8 cellular contexts compared by ENCODE assay signal in the genomic region with DNA sequence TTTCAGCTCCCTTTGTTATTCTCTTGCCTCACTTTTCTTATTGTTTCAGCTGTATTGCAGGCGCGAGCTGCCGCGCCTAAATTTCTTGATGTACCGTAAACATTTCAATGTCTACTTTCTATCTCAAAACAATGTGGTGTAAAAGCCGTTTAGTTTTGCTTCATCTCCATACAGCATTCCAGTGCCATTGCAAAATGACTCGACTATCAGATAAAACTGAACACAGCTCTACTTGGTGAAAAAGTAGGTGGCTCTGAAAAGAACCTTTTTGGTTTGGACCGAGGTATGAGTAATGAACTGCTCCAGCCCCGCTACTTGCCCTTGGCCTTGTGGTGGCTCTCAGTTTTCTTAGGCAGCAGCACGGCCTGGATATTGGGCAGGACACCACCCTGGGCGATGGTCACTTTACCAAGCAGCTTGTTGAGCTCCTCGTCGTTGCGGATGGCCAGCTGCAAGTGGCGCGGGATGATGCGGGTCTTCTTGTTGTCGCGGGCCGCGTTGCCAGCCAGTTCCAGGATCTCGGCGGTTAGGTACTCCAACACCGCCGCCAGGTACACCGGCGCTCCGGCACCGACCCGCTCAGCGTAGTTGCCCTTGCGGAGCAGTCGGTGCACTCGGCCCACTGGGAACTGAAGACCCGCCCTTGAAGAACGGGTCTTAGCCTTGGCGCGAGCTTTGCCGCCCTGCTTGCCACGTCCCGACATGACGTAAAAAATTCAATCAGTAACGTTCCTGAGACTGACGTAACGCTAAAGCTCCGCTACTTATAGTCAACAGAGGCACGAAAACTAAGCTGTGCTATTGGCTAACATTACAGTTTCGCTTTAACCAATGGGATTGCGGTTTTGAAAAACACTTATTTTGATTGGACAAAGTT.
DNase-seq lines count a peak whose midpoint lies in the region; ATAC-seq, FAIRE-seq and TF ChIP-seq lines count a peak whose summit lies in the region.

No MANE protein-coding gene starts in this region.

- DNase-seq in BE2C (peak; percentile 93), NCI-H345 (lab: John Stamatoyannopoulos, UW) (peak; percentile 99), choroid plexus epithelial cell (ENCODE audit: low read depth) (peak; percentile 100), kidney (peak; percentile 94)
- DNase-seq in stimulated activated CD4-positive, alpha-beta T cell treated with anti-CD3 and anti-CD28 coated beads, Interleukin-15, amount 100 ng/mL, for 1 hour (ENCODE audit: low read depth in 1 of 2, low spot score in 1 of 2), result peak; percentile 49 to 57

- TF ChIP-seq CTCF in BE2C (IDR thresholded peaks at IDR 0.05; ENCODE audit: low read depth, low read length), result no peak
- TF ChIP-seq CTCF in choroid plexus epithelial cell (conservative IDR thresholded peaks at IDR 0.05; ENCODE audit: low read depth, low read length), result no peak
- no peak for TF ChIP-seq CTCF in kidney (IDR thresholded peaks at IDR 0.05; ENCODE audit: borderline replicate concordance, extremely low read depth, insufficient read depth)

- peak overlapping the region; percentile 82 to 88 for H3K9ac ChIP-seq in kidney (ENCODE audit: low read length in 2 of 2)

- H3K4me3 ChIP-seq in BE2C (ENCODE audit: low read depth, low read length) (peak overlapping the region; percentile 97), choroid plexus epithelial cell (ENCODE audit: low read depth, low read length) (peak overlapping the region; percentile 82), kidney (ENCODE audit: low read length in 2 of 2) (peak overlapping the region; percentile 62 to 83)

- peak; percentile 63 for ATAC-seq in GM19043 (IDR thresholded peaks at IDR 0.05; ENCODE audit: low read depth, unreplicated experiment)
- ATAC-seq in HG03280 (IDR thresholded peaks at IDR 0.05; ENCODE audit: unreplicated experiment), result peak; percentile 79
- ATAC-seq in activated CD4-positive, CD25-positive, alpha-beta regulatory T cell treated with anti-CD3 and anti-CD28 coated beads, Interleukin-2, amount 50 U/mL, for 24 hours, result peak; percentile 83 to 84

- no peaks in the 10 kb centered on the region for H3K27me3 ChIP-seq in BE2C

- H3K9me3 ChIP-seq in BE2C (no peaks in the 10 kb centered on the region), kidney (ENCODE audit: control insufficient read depth in 1 of 2, low read length in 2 of 2) (no peaks in the 10 kb centered on the region)

- H3K27ac ChIP-seq in kidney (ENCODE audit: low read depth in 2 of 2, low read length in 2 of 2), result peak overlapping the region; percentile 91 to 97

- intact Hi-C loops in kidney (cut with DNase I), result no loop called here

- FAIRE-seq in kidney (lab: Jason Lieb, UNC), result peak; percentile 94

- H3K4me1 ChIP-seq in BE2C, result no peaks in the 10 kb centered on the region; the same call in 1 of the 2 replicates
- H3K4me1 ChIP-seq in kidney (ENCODE audit: control insufficient read depth in 1 of 2, insufficient read depth in 1 of 2, low read depth in 1 of 2, low read length in 2 of 2), result peaks cover 3 to 4% of the 10 kb centered on the region in 2 donors

- H3K36me3 ChIP-seq in BE2C, result 0 out of 2 replicates have a peak, but pooled peaks cover 2% of the 10 kb centered on the region
- H3K36me3 ChIP-seq in kidney (ENCODE audit: control insufficient read depth in 1 of 2, insufficient read depth in 2 of 2, low read length in 2 of 2), result no peaks in the 10 kb centered on the region

Comparison
In these comparisons a context has a peak if more than half of its experiments do, and no peak if none do; other contexts are left out.
1. Peak in every context shown above with its lines: DNase-seq, ATAC-seq, H3K4me3 ChIP-seq and H3K27ac ChIP-seq.